Comparison of ENCODE assay signal across 9 cellular contexts in the genomic region with DNA sequence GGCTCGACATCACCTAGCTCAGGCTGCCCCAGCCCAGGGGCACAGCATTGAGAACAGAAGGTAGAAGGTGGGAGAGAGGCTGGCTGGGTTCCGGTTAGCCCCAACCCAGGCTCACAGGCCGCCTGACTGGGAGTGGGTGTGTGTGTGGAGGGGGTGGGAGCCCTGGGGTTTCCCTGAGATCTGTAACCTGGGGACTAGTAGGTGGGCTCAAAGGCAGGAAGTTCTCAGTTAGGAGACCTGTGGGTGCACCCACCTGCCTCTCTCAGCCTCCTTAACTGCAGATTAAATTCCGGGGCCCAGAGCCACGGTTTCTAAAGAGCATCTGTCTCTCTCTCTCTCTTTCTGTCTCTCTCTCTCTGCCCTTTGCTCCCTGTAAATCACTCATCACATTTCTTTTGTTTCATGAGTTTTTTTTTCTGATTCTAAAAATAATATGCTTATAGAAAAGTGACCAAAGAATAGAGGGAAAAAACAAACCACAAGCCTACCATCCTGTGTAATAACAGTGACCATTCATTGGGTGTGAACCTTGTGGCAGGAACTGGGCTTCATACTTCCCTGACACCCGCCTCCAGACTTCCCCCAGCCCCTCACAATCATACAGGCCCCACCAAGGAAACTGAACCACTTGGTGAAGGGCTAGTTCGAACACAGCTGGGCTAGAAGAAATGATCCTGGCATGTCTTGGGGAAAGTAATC.
DNase-seq lines count a peak whose midpoint lies in the region; ATAC-seq and TF ChIP-seq lines count a peak whose summit lies in the region.
"Had no signal": no experiment of that assay in that cellular context is flagged by ENCODE, and none has a peak within 500 bp of the region (broad histone marks: within the 10 kb centered on the region; RNA-seq: fewer than 3 reads in every experiment).

No MANE protein-coding gene starts in this region.

- POLR2A ChIA-PET in activated CD8-positive, alpha-beta T cell treated with anti-CD3 and anti-CD28 coated beads for 36 hours (lab: Charles Lee) = interaction anchor here (0.6 kb wide), 1 partner anchor 14 kb away, joined by 4 read pairs; no protein-coding TSS in a partner anchor

- TF ChIP-seq EP300 in upper lobe of left lung (IDR thresholded peaks at IDR 0.05) = no peak

- TF ChIP-seq CTCF in activated CD8-positive, alpha-beta T cell treated with anti-CD3 and anti-CD28 coated beads for 36 hours (IDR thresholded peaks at IDR 0.05) = no peak
- no peak for TF ChIP-seq CTCF in upper lobe of left lung (IDR thresholded peaks at IDR 0.05)

- peak overlapping the region; percentile 89 for H3K27ac Mint-ChIP-seq in activated CD8-positive, alpha-beta T cell treated with anti-CD3 and anti-CD28 coated beads for 36 hours

- no peaks in the 10 kb centered on the region for H3K36me3 ChIP-seq in upper lobe of left lung
- H3K36me3 ChIP-seq: lower lobe of right lung had no signal

- WGBS in upper lobe of left lung, 2 donors = 48 to 55% methylated on average over 7 of the region's 7 CpGs

- peak; percentile 80 for ATAC-seq in HG02973 (IDR thresholded peaks at IDR 0.05; ENCODE audit: unreplicated experiment)
- ATAC-seq in activated CD8-positive, alpha-beta T cell treated with anti-CD3 and anti-CD28 coated beads for 36 hours = peak; percentile 83
- ATAC-seq in upper lobe of left lung (ENCODE audit: low FRiP score in 2 of 2) = no peak

- no peaks in the 10 kb centered on the region for H3K36me3 Mint-ChIP-seq in activated CD8-positive, alpha-beta T cell treated with anti-CD3 and anti-CD28 coated beads for 36 hours (ENCODE audit: low read depth)

- no peak overlapping the region for H3K4me3 ChIP-seq in upper lobe of left lung
- H3K4me3 ChIP-seq: lower lobe of right lung had no signal

- no peaks in the 10 kb centered on the region for H3K27me3 Mint-ChIP-seq in activated CD8-positive, alpha-beta T cell treated with anti-CD3 and anti-CD28 coated beads for 36 hours

- H3K4me3 Mint-ChIP-seq in activated CD8-positive, alpha-beta T cell treated with anti-CD3 and anti-CD28 coated beads for 36 hours = peak overlapping the region; percentile 10

- H3K4me1 Mint-ChIP-seq in activated CD8-positive, alpha-beta T cell treated with anti-CD3 and anti-CD28 coated beads for 36 hours (ENCODE audit: low read depth) = peaks cover 27% of the 10 kb centered on the region

- CTCF ChIA-PET in activated CD8-positive, alpha-beta T cell treated with anti-CD3 and anti-CD28 coated beads for 36 hours (lab: Charles Lee) = interaction anchor here (0.5 to 1.3 kb wide), 2 partner anchors 34 kb away, joined by 3 to 4 read pairs; no protein-coding TSS in a partner anchor

- H3K9me3 Mint-ChIP-seq in activated CD8-positive, alpha-beta T cell treated with anti-CD3 and anti-CD28 coated beads for 36 hours = no peaks in the 10 kb centered on the region

- intact Hi-C loops in activated CD8-positive, alpha-beta T cell treated with anti-CD3 and anti-CD28 coated beads for 36 hours (cut with micrococcal nuclease) = no loop called here
- intact Hi-C loops in posterior vena cava (cut with DNase I) = no loop called here

- DNase-seq in GM19240 (ENCODE audit: insufficient read length, low spot score) = peak; percentile 49
- peak; percentile 70 for DNase-seq in activated CD8-positive, alpha-beta T cell treated with anti-CD3 and anti-CD28 coated beads for 36 hours
- peak; percentile 80 for DNase-seq in stimulated activated CD4-positive, alpha-beta T cell treated with anti-CD3 and anti-CD28 coated beads, Interleukin-2, amount 100 ng/mL, for 4 hours (ENCODE audit: low read depth)
- DNase-seq in posterior vena cava (ENCODE audit: low spot score) = no peak
- DNase-seq in upper lobe of left lung = no peak
- no peak for DNase-seq in DMS 273 treated with DMSO at 0.1 percent for 48 hours (lab: John Stamatoyannopoulos, UW)
- DNase-seq: lower lobe of right lung had no signal

- H3K27ac ChIP-seq in upper lobe of left lung = peak overlapping the region in 1 of 4 donors; percentile 22
- H3K27ac ChIP-seq: lower lobe of right lung, VCaP had no signal

- no peak for TF ChIP-seq POLR2A in upper lobe of left lung (IDR thresholded peaks at IDR 0.05)

- no peaks in the 10 kb centered on the region for H3K9me3 ChIP-seq in upper lobe of left lung
- H3K9me3 ChIP-seq: lower lobe of right lung had no signal

- no peaks in the 10 kb centered on the region for H3K27me3 ChIP-seq in upper lobe of left lung

- peaks cover 12 to 17% (median 16%) of the 10 kb centered on the region in 4 donors for H3K4me1 ChIP-seq in upper lobe of left lung

Comparison
In these comparisons a context has a peak if more than half of its experiments do, and no peak if none do; other contexts are left out.
1. DNase-seq: peak in GM19240 (single experiment), activated CD8-positive, alpha-beta T cell treated with anti-CD3 and anti-CD28 coated beads for 36 hours (single experiment) and stimulated activated CD4-positive, alpha-beta T cell treated with anti-CD3 and anti-CD28 coated beads, Interleukin-2, amount 100 ng/mL, for 4 hours (single experiment); none in posterior vena cava (single experiment), upper lobe of left lung (0 of 2) and DMS 273 treated with DMSO at 0.1 percent for 48 hours (single experiment).
2. ATAC-seq: peak in HG02973 (single experiment) and activated CD8-positive, alpha-beta T cell treated with anti-CD3 and anti-CD28 coated beads for 36 hours (single experiment); none in upper lobe of left lung (0 of 2).